In the genomic region with DNA sequence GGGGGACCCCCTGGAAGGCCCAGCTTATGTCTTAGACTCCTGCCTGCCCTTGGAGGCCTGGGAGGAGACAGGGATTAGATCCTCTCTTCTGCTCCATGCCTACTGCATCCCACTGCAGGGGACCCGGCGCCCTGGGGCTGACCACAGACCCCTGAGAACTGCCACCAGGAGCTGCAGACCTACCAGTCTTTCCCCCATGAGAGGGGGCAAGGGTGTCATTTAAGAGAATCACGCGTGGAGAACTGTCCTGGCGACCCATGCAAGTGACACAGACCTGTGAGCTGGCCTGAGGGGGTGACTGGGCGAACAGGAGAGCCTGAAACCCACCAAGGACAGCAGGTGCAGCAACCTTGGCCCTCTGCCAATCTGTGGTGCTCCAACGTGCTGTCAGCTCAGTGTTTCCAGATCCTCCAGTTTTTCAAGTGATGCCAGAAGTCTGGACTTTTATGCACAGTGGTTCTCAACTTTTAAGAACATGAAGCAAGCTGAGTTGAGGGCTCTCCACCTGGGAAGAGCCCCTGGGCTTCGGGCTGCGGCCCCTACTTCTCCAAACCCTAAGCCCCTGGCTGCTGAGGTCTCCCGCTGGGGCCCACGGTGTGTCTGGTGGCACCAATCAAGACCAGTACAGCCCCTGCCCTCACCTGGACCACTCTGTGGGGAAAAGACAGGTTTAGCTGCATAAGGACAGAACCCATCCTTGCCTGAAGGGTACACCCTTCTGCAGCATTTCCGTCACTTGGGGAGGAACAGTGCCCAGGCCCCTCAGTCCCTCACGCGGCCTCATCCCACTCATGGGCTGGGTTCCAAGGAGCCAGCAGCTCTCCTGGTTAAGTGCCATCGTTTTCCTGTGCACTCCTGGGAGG, we compare ENCODE assay signal across 21 cellular contexts. TPM values are rescaled to one million over a fixed set of nuclear protein-coding genes. Genes with fewer than 3 reads are reported as not detected.
DNase-seq lines count a peak whose midpoint lies in the region; ATAC-seq, FAIRE-seq and TF ChIP-seq lines count a peak whose summit lies in the region.
"Had no signal": no experiment of that assay in that cellular context is flagged by ENCODE, and none has a peak within 500 bp of the region (broad histone marks: within the 10 kb centered on the region; RNA-seq: fewer than 3 reads in every experiment).

No MANE protein-coding gene starts in this region.

- H3K4me3 ChIP-seq in PC-9 (no peak overlapping the region), kidney (ENCODE audit: low read length in 2 of 2) (no peak overlapping the region), subcutaneous abdominal adipose tissue (ENCODE audit: low read depth in 1 of 5, low read length in 5 of 5) (no peak overlapping the region)
- H3K4me3 ChIP-seq: BLaER1 treated with 17β-estradiol and CSF1 and Interleukin-3, amounts not matched to agents 10 nM and 100 nM; Peyer's patch had no signal

- BruUV-seq in PC-9 (replicated peaks; lab: Mats Ljungman, UMichigan): no TSS peak

- no peak for TF ChIP-seq CTCF in PC-9 (conservative IDR thresholded peaks at IDR 0.05)
- TF ChIP-seq CTCF in kidney (IDR thresholded peaks at IDR 0.05; ENCODE audit: borderline replicate concordance, extremely low read depth, insufficient read depth): no peak

- CTCF ChIA-PET in PC-9 (lab: Charles Lee): interaction anchor here (1.4 kb wide), 1 partner anchor 19 kb away, joined by 4 read pairs; no protein-coding TSS in a partner anchor

- H3K79me2 ChIP-seq in PC-9 (ENCODE audit: low read depth): peaks cover under 1% of the 10 kb centered on the region; the same call in 1 of the 2 replicates

- H3K4me2 ChIP-seq in PC-9: no peak overlapping the region

- H3K36me3 ChIP-seq in PC-9 (ENCODE audit: low read depth): no peaks in the 10 kb centered on the region
- no peaks in the 10 kb centered on the region for H3K36me3 ChIP-seq in kidney (ENCODE audit: control insufficient read depth in 1 of 2, insufficient read depth in 2 of 2, low read length in 2 of 2)
- peaks cover 0 to 30% (median 13%) of the 10 kb centered on the region in 5 donors for H3K36me3 ChIP-seq in subcutaneous abdominal adipose tissue (ENCODE audit: control insufficient read depth in 5 of 5, insufficient read depth in 5 of 5, low read length in 5 of 5)
- H3K36me3 ChIP-seq: BLaER1 treated with 17β-estradiol and CSF1 and Interleukin-3, amounts not matched to agents 10 nM and 100 nM; Peyer's patch had no signal

- POLR2A ChIA-PET in PC-9 (lab: Charles Lee; ENCODE audit: unreplicated experiment): no interaction called here

- H3K27ac ChIP-seq in PC-9: peak overlapping the region; percentile 90
- H3K27ac ChIP-seq in kidney (ENCODE audit: low read depth in 2 of 2, low read length in 2 of 2): no peak overlapping the region
- H3K27ac ChIP-seq in subcutaneous abdominal adipose tissue (ENCODE audit: low read depth, low read length): peak overlapping the region; percentile 69
- H3K27ac ChIP-seq: BLaER1 treated with 17β-estradiol and CSF1 and Interleukin-3, amounts not matched to agents 10 nM and 100 nM; Peyer's patch had no signal

- H3F3A ChIP-seq in PC-9 (ENCODE audit: insufficient read depth, low read depth): peaks cover 40% of the 10 kb centered on the region

- H4K20me1 ChIP-seq in PC-9 (ENCODE audit: insufficient read depth): no peaks in the 10 kb centered on the region
- H4K20me1 ChIP-seq: BLaER1 treated with 17β-estradiol and CSF1 and Interleukin-3, amounts not matched to agents 10 nM and 100 nM had no signal

- no peaks in the 10 kb centered on the region for H3K27me3 ChIP-seq in PC-9 (ENCODE audit: insufficient read depth, low read depth)
- H3K27me3 ChIP-seq in subcutaneous abdominal adipose tissue (ENCODE audit: control insufficient read depth in 5 of 5, insufficient read depth in 4 of 5, low read length in 5 of 5): peaks cover 0 to 19% (median 0%) of the 10 kb centered on the region in 5 donors
- H3K27me3 ChIP-seq: BLaER1 treated with 17β-estradiol and CSF1 and Interleukin-3, amounts not matched to agents 10 nM and 100 nM; Peyer's patch had no signal

- no peaks in the 10 kb centered on the region for H3K9me2 ChIP-seq in PC-9 (ENCODE audit: insufficient read depth)

- no peak for FAIRE-seq in kidney (lab: Jason Lieb, UNC)
- FAIRE-seq: D721Med had no signal

- DNase-seq in NCI-H1105 treated with DMSO at 0.1 percent for 48 hours (lab: John Stamatoyannopoulos, UW) (peak; percentile 21), NCI-H1105 (lab: John Stamatoyannopoulos, UW) (no peak), PC-9 (no peak), kidney (peak; percentile 51), kidney glomerular epithelial cell (lab: John Stamatoyannopoulos, UW) (no peak)
- DNase-seq: 8988T; CD8-positive, alpha-beta memory T cell; DND-41; GDM1; H7; NCI-H1417 treated with DMSO at 0.1 percent for 48 hours; NCI-H2029; NCI-H510A treated with DMSO at 0.1 percent for 48 hours; Peyer's patch; SHP77 had no signal

- H3K9me3 ChIP-seq in PC-9 (ENCODE audit: insufficient read depth, low read depth) (no peaks in the 10 kb centered on the region), kidney (ENCODE audit: control insufficient read depth in 1 of 2, low read length in 2 of 2) (no peaks in the 10 kb centered on the region), subcutaneous abdominal adipose tissue (ENCODE audit: control insufficient read depth in 5 of 5, low read length in 5 of 5) (no peaks in the 10 kb centered on the region)
- H3K9me3 ChIP-seq: BLaER1 treated with 17β-estradiol and CSF1 and Interleukin-3, amounts not matched to agents 10 nM and 100 nM; Peyer's patch had no signal

- ATAC-seq in GM18858 (IDR thresholded peaks at IDR 0.05; ENCODE audit: unreplicated experiment): no peak
- ATAC-seq in GM19455 (IDR thresholded peaks at IDR 0.05; ENCODE audit: unreplicated experiment): no peak
- ATAC-seq: SK-N-SH treated with all-trans-retinoic acid at 6 μM for 48 hours had no signal

- H2AFZ ChIP-seq in PC-9: no peak overlapping the region

- intact Hi-C loops in PC-9 (cut with micrococcal nuclease; ENCODE audit: unreplicated experiment) (no loop called here), kidney (cut with DNase I) (no loop called here)

- H3K9ac ChIP-seq in kidney (ENCODE audit: low read length in 2 of 2) (no peak overlapping the region), subcutaneous abdominal adipose tissue (ENCODE audit: low read length in 5 of 5) (no peak overlapping the region)
- H3K9ac ChIP-seq: BLaER1 treated with 17β-estradiol and CSF1 and Interleukin-3, amounts not matched to agents 10 nM and 100 nM had no signal

- H3K4me1 ChIP-seq in PC-9 (replicated peaks; ENCODE audit: insufficient read depth): peaks cover 53% of the 10 kb centered on the region
- H3K4me1 ChIP-seq in kidney (ENCODE audit: control insufficient read depth in 1 of 2, insufficient read depth in 1 of 2, low read depth in 1 of 2, low read length in 2 of 2): no peaks in the 10 kb centered on the region
- peaks cover 11 to 33% (median 17%) of the 10 kb centered on the region in 5 donors for H3K4me1 ChIP-seq in subcutaneous abdominal adipose tissue (ENCODE audit: control insufficient read depth in 5 of 5, insufficient read depth in 5 of 5, low read length in 5 of 5)
- H3K4me1 ChIP-seq: Peyer's patch had no signal

RNA-seq across cellular contexts. Expression of a gene that starts 18.2 kb away (rescaled TPM):
- total RNA-seq in PC-9 (2021) (22.5 and 24.4 TPM in 2 replicates), kidney (15.9 TPM)
- 2.7 TPM for polyA plus RNA-seq in kidney (ENCODE audit: insufficient read depth, low read depth, low replicate concordance)

RNA-seq across cellular contexts. Expression of a gene that starts 43.1 kb away (rescaled TPM):
- total RNA-seq in PC-9 (2021) (48.8 and 54.0 TPM in 2 replicates), kidney (30.9 TPM)
- 17.3 TPM for polyA plus RNA-seq in kidney (ENCODE audit: insufficient read depth, low read depth, low replicate concordance)

Comparison
In these comparisons a context has a peak if more than half of its experiments do, and no peak if none do; other contexts are left out.
1. DNase-seq: peak in NCI-H1105 treated with DMSO at 0.1 percent for 48 hours (single experiment) and kidney (single experiment); none in NCI-H1105 (single experiment), PC-9 (0 of 2) and kidney glomerular epithelial cell (single experiment).
2. H3K27ac ChIP-seq: peak in PC-9 (single experiment) and subcutaneous abdominal adipose tissue (single experiment); none in kidney (0 of 2).